ENCODE assay signal across 1 cellular context in the genomic region with DNA sequence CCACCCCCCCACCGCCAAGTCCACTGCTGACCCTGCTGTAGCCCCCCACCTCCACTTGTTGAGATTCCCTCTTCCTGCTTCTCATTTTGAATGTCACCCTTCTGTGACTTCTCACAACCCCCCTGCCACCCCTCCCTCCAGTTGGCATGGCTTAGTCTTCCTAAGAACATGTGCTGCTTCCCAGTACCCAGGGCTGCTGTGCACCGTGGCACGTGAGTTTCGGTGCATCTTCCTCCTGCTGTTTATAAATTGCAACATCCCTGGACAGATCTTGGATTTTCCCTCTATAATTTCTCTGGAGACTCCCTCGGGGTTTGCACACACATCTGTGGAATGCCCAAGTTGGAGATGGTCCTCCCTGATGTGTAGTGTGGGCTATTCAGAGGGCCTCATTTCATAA.
A peak's percentile ranks its signal among the peaks of the same experiment; 100 is the strongest.
TF ChIP-seq lines count a peak whose summit lies in the region.

No MANE protein-coding gene starts in this region.

TF ChIP-seq in HepG2, 621 proteins besides CTCF, POLR2A, EP300 and RAD21:
- TF ChIP-seq MNT (IDR thresholded peaks at IDR 0.05) (peak; percentile 69), HCFC1 (IDR thresholded peaks at IDR 0.05; ENCODE audit: low read depth, low read length) (no peak)
- TF ChIP-seq, protein P1, sequence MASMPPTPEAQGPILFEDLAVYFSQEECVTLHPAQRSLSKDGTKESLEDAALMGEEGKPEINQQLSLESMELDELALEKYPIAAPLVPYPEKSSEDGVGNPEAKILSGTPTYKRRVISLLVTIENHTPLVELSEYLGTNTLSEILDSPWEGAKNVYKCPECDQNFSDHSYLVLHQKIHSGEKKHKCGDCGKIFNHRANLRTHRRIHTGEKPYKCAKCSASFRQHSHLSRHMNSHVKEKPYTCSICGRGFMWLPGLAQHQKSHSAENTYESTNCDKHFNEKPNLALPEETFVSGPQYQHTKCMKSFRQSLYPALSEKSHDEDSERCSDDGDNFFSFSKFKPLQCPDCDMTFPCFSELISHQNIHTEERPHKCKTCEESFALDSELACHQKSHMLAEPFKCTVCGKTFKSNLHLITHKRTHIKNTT (CRISPR knock-in tag; IDR thresholded peaks at IDR 0.05): no peak
TF ChIP-seq in HepG2: peak in this region for 1.
